18 cellular contexts compared by ENCODE assay signal in the genomic region with DNA sequence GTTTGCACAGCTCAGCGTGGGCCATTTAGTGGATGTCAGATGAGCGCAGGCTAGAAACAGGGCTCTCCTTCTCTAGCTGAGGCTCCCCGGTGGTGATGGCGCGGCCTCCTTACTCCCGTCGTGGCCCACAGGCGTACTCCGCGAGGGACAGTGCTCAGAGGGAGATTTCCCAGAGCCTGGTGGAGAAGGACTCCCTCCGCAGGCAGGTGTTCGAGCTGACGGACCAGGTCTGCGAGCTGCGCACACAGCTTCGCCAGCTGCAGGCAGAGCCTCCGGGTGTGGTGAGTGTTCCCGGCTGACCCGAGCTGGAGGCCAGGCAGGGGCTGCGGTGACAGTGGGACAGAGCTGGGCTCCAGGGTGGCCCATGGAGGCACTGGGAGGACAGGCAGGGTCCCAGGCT. TPM values are rescaled to one million over a fixed set of nuclear protein-coding genes. Genes with fewer than 3 reads are reported as not detected.
"Had no signal": no experiment of that assay in that cellular context is flagged by ENCODE, and none has a peak within 500 bp of the region (broad histone marks: within the 10 kb centered on the region; RNA-seq: fewer than 3 reads in every experiment).

No MANE protein-coding gene starts in this region.

- H3K36me3 Mint-ChIP-seq: activated CD4-positive, alpha-beta memory T cell treated with anti-CD3 and anti-CD28 coated beads for 36 hours; immature natural killer cell had no signal

- H3K4me1 Mint-ChIP-seq: immature natural killer cell, naive B cell had no signal

- FAIRE-seq: endothelial cell of umbilical vein had no signal

- H3K27me3 ChIP-seq: cardiac muscle cell, hepatocyte had no signal

- DNase-seq: activated CD4-positive, alpha-beta memory T cell treated with anti-CD3 and anti-CD28 coated beads for 36 hours; activated gamma-delta T cell; activated T-cell treated with anti-CD3 and anti-CD28 coated beads, Interleukin-2, amount 50 U/mL, for 4 hours; aorta; immature natural killer cell; left cardiac atrium; lower lobe of right lung; naive B cell; spleen; stimulated activated CD4-positive, alpha-beta T cell treated with anti-CD3 and anti-CD28 coated beads, Interleukin-1b, Interleukin-23, amount 100 ng/mL, for 48 hours; stimulated activated naive CD4-positive, alpha-beta T cell; trophoblast cell had no signal

- H2AFZ ChIP-seq: hepatocyte had no signal

- H3K4me2 ChIP-seq: hepatocyte had no signal

- H3K36me3 ChIP-seq: cardiac muscle cell, gastroesophageal sphincter, lower lobe of right lung, spleen had no signal

- H3K4me3 Mint-ChIP-seq: activated CD4-positive, alpha-beta memory T cell treated with anti-CD3 and anti-CD28 coated beads for 36 hours; activated T-cell treated with anti-CD3 and anti-CD28 coated beads, Interleukin-2, amount 50 U/mL, for 4 hours; immature natural killer cell; naive B cell had no signal

- H3K27ac ChIP-seq: cardiac muscle cell, gastroesophageal sphincter, hepatocyte, lower lobe of right lung had no signal

- H3K4me3 ChIP-seq: cardiac muscle cell, gastroesophageal sphincter, hepatocyte, lower lobe of right lung, spleen had no signal

- H3K79me2 ChIP-seq: hepatocyte had no signal

- H3K9me3 ChIP-seq: gastroesophageal sphincter, lower lobe of right lung, spleen had no signal

- H3K9me3 Mint-ChIP-seq: activated CD4-positive, alpha-beta memory T cell treated with anti-CD3 and anti-CD28 coated beads for 36 hours; activated T-cell treated with anti-CD3 and anti-CD28 coated beads, Interleukin-2, amount 50 U/mL, for 4 hours; immature natural killer cell; naive B cell had no signal

- H3K27ac Mint-ChIP-seq: activated CD4-positive, alpha-beta memory T cell treated with anti-CD3 and anti-CD28 coated beads for 36 hours; immature natural killer cell; naive B cell; progenitor cell of endocrine pancreas had no signal

- ATAC-seq: activated T-cell treated with anti-CD3 and anti-CD28 coated beads, Interleukin-2, amount 50 U/mL, for 4 hours; gastroesophageal sphincter; left cardiac atrium; lower lobe of right lung; sciatic nerve had no signal

RNA-seq across cellular contexts. Expression of gene CARD14, which starts 21.4 kb away (rescaled TPM):
- total RNA-seq: activated CD4-positive, alpha-beta memory T cell treated with anti-CD3 and anti-CD28 coated beads for 36 hours; activated T-cell treated with anti-CD3 and anti-CD28 coated beads, Interleukin-2, amount 50 U/mL, for 4 hours; endothelial cell of umbilical vein; left cardiac atrium; progenitor cell of endocrine pancreas had no signal
- polyA plus RNA-seq: endothelial cell of umbilical vein, immature natural killer cell had no signal
